ENCODE assay signal across 24 cellular contexts in the genomic region with DNA sequence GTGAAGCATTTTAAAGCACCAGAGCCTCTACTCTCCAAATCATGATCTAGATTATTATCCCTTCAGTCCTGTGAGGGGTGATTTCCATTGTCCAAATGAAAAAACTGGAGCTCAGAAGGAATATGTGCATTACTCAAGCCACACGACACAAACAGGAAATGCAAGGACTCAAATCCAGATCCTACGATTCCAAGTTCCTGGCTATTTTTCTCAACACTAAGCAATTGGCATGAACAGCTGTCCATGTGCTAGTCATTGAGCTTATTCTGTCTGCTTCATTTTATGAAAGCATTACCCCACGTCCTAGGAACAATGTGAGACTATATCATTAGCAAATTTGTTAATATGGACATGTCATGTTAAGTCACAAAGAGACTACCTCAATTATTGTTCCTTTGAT.
A peak's percentile ranks its signal among the peaks of the same experiment; 100 is the strongest.
DNase-seq lines count a peak whose midpoint lies in the region; ATAC-seq and TF ChIP-seq lines count a peak whose summit lies in the region.
"Had no signal": no experiment of that assay in that cellular context is flagged by ENCODE, and none has a peak within 500 bp of the region (broad histone marks: within the 10 kb centered on the region; RNA-seq: fewer than 3 reads in every experiment).

No MANE protein-coding gene starts in this region.

- CTCF ChIA-PET in GM10248 (lab: Yijun Ruan, JAX): interaction anchor here (1.3 kb wide), 2 partner anchors 21 to 761 kb away, joined by 3 to 4 read pairs; no protein-coding TSS in a partner anchor

- H3K4me3 ChIP-seq in cardiac fibroblast (replicated peaks in 1 of 2; ENCODE audit: low read depth in 2 of 2, low read length in 2 of 2) (no peak overlapping the region), fibroblast of mammary gland (ENCODE audit: control insufficient read depth, low read depth, low read length) (no peak overlapping the region)
- H3K4me3 ChIP-seq: A549, GM23248, HAP-1, PC-9 had no signal

- POLR2A ChIA-PET in GM10248 (lab: Yijun Ruan, JAX): no interaction called here

- ATAC-seq in stimulated activated naive CD8-positive, alpha-beta T cell treated with anti-CD3 and anti-CD28 coated beads, Interleukin-15, Interleukin-2, amounts not matched to agents 100 U/mL and 50 U/mL, for 24 hours: no peak
- ATAC-seq: A549 had no signal

- peak; percentile 4 for DNase-seq in EH (ENCODE audit: low read depth)
- DNase-seq in cardiac fibroblast (ENCODE audit: low read depth in 2 of 2): peak; percentile 5 to 10
- DNase-seq in fibroblast of mammary gland (ENCODE audit: low read depth): peak; percentile 4
- no peak for DNase-seq in NCI-H2196 treated with DMSO at 0.1 percent for 48 hours (lab: John Stamatoyannopoulos, UW; ENCODE audit: unreplicated experiment)
- DNase-seq in GM10248 (ENCODE audit: extremely low spot score): no peak
- no peak for DNase-seq in stimulated activated naive CD8-positive, alpha-beta T cell treated with anti-CD3 and anti-CD28 coated beads, Interleukin-15, Interleukin-2, amounts not matched to agents 100 U/mL and 50 U/mL, for 24 hours
- no peak for DNase-seq in DMS114 treated with DMSO at 0.1 percent for 48 hours (lab: John Stamatoyannopoulos, UW; ENCODE audit: unreplicated experiment)
- DNase-seq: BE2C; CD8-positive, alpha-beta memory T cell; DMS153; DND-41; GM23248; HFFc6; KBM-7; NCI-H1048; NCI-H1417; NCI-H1694; NCI-H2029 treated with DMSO at 0.1 percent for 48 hours; NCI-H2227 treated with DMSO at 0.1 percent for 48 hours; NCI-H526 treated with DMSO at 0.1 percent for 48 hours; PC-9; Right ventricle myocardium superior had no signal

- TF ChIP-seq CTCF in cardiac fibroblast (IDR thresholded peaks at IDR 0.05; ENCODE audit: low read depth, low read length) (no peak), fibroblast of mammary gland (conservative IDR thresholded peaks at IDR 0.05; ENCODE audit: control insufficient read depth, insufficient read depth, low read depth, low read length) (no peak), GM10248 (IDR thresholded peaks at IDR 0.05; ENCODE audit: control extremely low read depth, extremely low read depth, low read depth, missing control alignments) (no peak)

Comparison
In these comparisons a context has a peak if more than half of its experiments do, and no peak if none do; other contexts are left out.
1. DNase-seq: peak in EH (single experiment), cardiac fibroblast (2 of 2) and fibroblast of mammary gland (single experiment); none in NCI-H2196 treated with DMSO at 0.1 percent for 48 hours (single experiment), GM10248 (single experiment), stimulated activated naive CD8-positive, alpha-beta T cell treated with anti-CD3 and anti-CD28 coated beads, Interleukin-15, Interleukin-2, amounts not matched to agents 100 U/mL and 50 U/mL, for 24 hours (single experiment) and DMS114 treated with DMSO at 0.1 percent for 48 hours (single experiment).